In the genomic region with DNA sequence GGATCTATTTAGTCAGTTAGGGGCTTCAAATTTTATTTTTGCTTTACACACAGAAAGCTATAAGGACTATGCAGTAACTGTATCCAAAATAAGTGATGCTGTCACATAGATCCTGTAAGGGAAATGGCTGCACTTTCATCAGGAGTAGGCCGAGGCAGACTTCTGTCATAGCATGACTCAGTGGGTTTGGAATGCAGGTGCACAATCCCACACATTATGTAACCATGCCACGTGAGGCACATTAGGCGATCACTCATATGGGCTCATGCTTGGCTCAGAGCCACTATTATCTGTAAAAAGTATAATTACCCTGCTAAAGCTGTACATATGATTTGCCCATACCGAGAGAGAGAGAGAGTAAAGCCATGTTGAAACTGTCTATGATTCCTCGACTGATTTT, we compare ENCODE assay signal across 29 cellular contexts.
DNase-seq lines count a peak whose midpoint lies in the region; ATAC-seq and TF ChIP-seq lines count a peak whose summit lies in the region.
"Had no signal": no experiment of that assay in that cellular context is flagged by ENCODE, and none has a peak within 500 bp of the region (broad histone marks: within the 10 kb centered on the region; RNA-seq: fewer than 3 reads in every experiment).

No MANE protein-coding gene starts in this region.

- H3K9me3 ChIP-seq in SU-DHL-6 (ENCODE audit: insufficient read depth, low read length), result peaks cover 22% of the 10 kb centered on the region; the same call in 1 of the 2 replicates
- H3K9me3 ChIP-seq: esophagus muscularis mucosa, gastroesophageal sphincter, SJCRH30, thoracic aorta had no signal

- DNase-seq in NCI-H2171 treated with DMSO at 0.1 percent for 48 hours (lab: John Stamatoyannopoulos, UW) (peak; percentile 6), NCI-H2171 (lab: John Stamatoyannopoulos, UW) (no peak), glomerular visceral epithelial cell (ENCODE audit: extremely low spot score) (peak; percentile 75), dorsolateral prefrontal cortex (no peak), coronary artery (ENCODE audit: low spot score) (no peak), inferior parietal cortex (ENCODE audit: extremely low spot score) (no peak)
- DNase-seq: activated CD4-positive, alpha-beta T cell treated with anti-CD3 and anti-CD28 coated beads for 48 hours; activated naive CD4-positive, alpha-beta T cell treated with anti-CD3 and anti-CD28 coated beads, Interleukin-2, amount 50 U/mL, for 16 hours; aorta; COR-L47; effector CD8-positive, alpha-beta T cell; H9; KG1; left colon; mesenchymal stem cell; NCI-H187; NCI-H2227 treated with DMSO at 0.1 percent for 48 hours; NCI-H774; occipital lobe; retina; stimulated activated CD4-positive, alpha-beta T cell treated with anti-CD3 and anti-CD28 coated beads, Interleukin-4, amount 100 ng/mL, for 24 hours; stimulated activated naive CD4-positive, alpha-beta T cell treated with Interleukin-2 at 50 U/mL for 16 hours had no signal

- H3K36me3 ChIP-seq in SU-DHL-6 (ENCODE audit: low read length), result 0 out of 2 replicates have a peak, but pooled peaks cover 4% of the 10 kb centered on the region
- H3K36me3 ChIP-seq: esophagus muscularis mucosa, gastroesophageal sphincter, SJCRH30, thoracic aorta had no signal

- H3K27ac ChIP-seq in SU-DHL-6 (ENCODE audit: low read depth, low read length) (no peak overlapping the region), dorsolateral prefrontal cortex (no peak overlapping the region), coronary artery (no peak overlapping the region)
- H3K27ac ChIP-seq: esophagus muscularis mucosa, gastroesophageal sphincter, PC-9, SJCRH30, thoracic aorta had no signal

- H2AFZ ChIP-seq in SU-DHL-6 (ENCODE audit: low read depth, low read length, severe bottlenecking), result peak overlapping the region; percentile 3
- H2AFZ ChIP-seq: PC-9 had no signal

- no peak for ATAC-seq in GM21619 (IDR thresholded peaks at IDR 0.05; ENCODE audit: unreplicated experiment)
- ATAC-seq: gastroesophageal sphincter, left colon had no signal

- no peaks in the 10 kb centered on the region for H3K9me2 ChIP-seq in SU-DHL-6 (replicated peaks; ENCODE audit: insufficient read depth, low read length)

- no peak overlapping the region for H3K4me2 ChIP-seq in SU-DHL-6 (ENCODE audit: low read depth, low read length, poor library complexity, severe bottlenecking)
- H3K4me2 ChIP-seq: PC-9 had no signal

- no peak overlapping the region for H3K9ac ChIP-seq in SU-DHL-6 (ENCODE audit: low read length)

- H3K79me2 ChIP-seq in SU-DHL-6 (ENCODE audit: insufficient read depth, low read length), result no peaks in the 10 kb centered on the region

- no peaks in the 10 kb centered on the region for H4K20me1 ChIP-seq in SU-DHL-6 (ENCODE audit: low read depth, low read length)

- no peak overlapping the region for H3K4me3 ChIP-seq in SU-DHL-6 (ENCODE audit: insufficient read depth, low read length, poor library complexity, severe bottlenecking)
- no peak overlapping the region for H3K4me3 ChIP-seq in dorsolateral prefrontal cortex
- no peak overlapping the region for H3K4me3 ChIP-seq in coronary artery
- H3K4me3 ChIP-seq: esophagus muscularis mucosa, gastroesophageal sphincter, PC-9, SJCRH30, thoracic aorta had no signal

- TF ChIP-seq CTCF in SU-DHL-6 (IDR thresholded peaks at IDR 0.05; ENCODE audit: insufficient read depth, low read length, poor library complexity, severe bottlenecking), result no peak
- no peak for TF ChIP-seq CTCF in dorsolateral prefrontal cortex (IDR thresholded peaks at IDR 0.05 in 54 of 56, conservative IDR thresholded peaks at IDR 0.05 in 2 of 56; ENCODE audit: low read depth in 1 of 56, partially characterized antibody in 56 of 56)
- no peak for TF ChIP-seq CTCF in coronary artery (IDR thresholded peaks at IDR 0.05)

- no peaks in the 10 kb centered on the region for H3K27me3 ChIP-seq in SU-DHL-6 (ENCODE audit: low read length)
- H3K27me3 ChIP-seq in dorsolateral prefrontal cortex, result no peaks in the 10 kb centered on the region
- H3K27me3 ChIP-seq: esophagus muscularis mucosa, gastroesophageal sphincter, SJCRH30 had no signal

- no peaks in the 10 kb centered on the region for H3F3A ChIP-seq in SU-DHL-6 (ENCODE audit: insufficient read depth)

- intact Hi-C loops in dorsolateral prefrontal cortex (cut with DNase I), result no loop called here

Comparison
In these comparisons a context has a peak if more than half of its experiments do, and no peak if none do; other contexts are left out.
1. DNase-seq: peak in NCI-H2171 treated with DMSO at 0.1 percent for 48 hours (single experiment) and glomerular visceral epithelial cell (single experiment); none in NCI-H2171 (single experiment), dorsolateral prefrontal cortex (0 of 10), coronary artery (single experiment) and inferior parietal cortex (single experiment).